Comparison of ENCODE assay signal across 8 cellular contexts in the genomic region with DNA sequence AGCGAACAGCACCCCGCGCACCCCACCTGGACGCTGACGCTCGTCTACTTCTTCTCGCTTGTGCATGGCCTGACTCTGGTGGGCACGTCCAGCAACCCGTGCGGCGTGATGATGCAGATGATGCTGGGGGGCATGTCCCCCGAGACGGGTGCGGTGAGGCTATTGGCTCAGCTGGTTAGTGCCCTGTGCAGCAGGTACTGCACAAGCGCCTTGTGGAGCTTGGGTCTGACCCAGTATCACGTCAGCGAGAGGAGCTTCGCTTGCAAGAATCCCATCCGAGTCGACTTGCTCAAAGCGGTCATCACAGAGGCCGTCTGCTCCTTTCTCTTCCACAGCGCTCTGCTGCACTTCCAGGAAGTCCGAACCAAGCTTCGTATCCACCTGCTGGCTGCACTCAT. TPM values are rescaled to one million over a fixed set of nuclear protein-coding genes. Genes with fewer than 3 reads are reported as not detected.
DNase-seq lines count a peak whose midpoint lies in the region; ATAC-seq and TF ChIP-seq lines count a peak whose summit lies in the region.

No MANE protein-coding gene starts in this region.

- peak; percentile 63 for DNase-seq in activated effector memory CD4-positive, alpha-beta T cell treated with anti-CD3 and anti-CD28 coated beads, Interleukin-2, amount 50 U/mL, for 16 hours
- DNase-seq in activated effector memory CD4-positive, alpha-beta T cell treated with Interleukin-2 at 50 U/mL for 16 hours: no peak
- DNase-seq in T-helper 17 cell (no peak), epithelial cell of proximal tubule (ENCODE audit: low read depth) (no peak), upper lobe of right lung (no peak), ecto neural progenitor cell (ENCODE audit: low spot score) (no peak)

- H3K27me3 ChIP-seq in mononuclear cell (ENCODE audit: insufficient read depth, low read length) (no peaks in the 10 kb centered on the region), upper lobe of right lung (no peaks in the 10 kb centered on the region)

- H3K9me3 ChIP-seq in T-helper 17 cell (ENCODE audit: control insufficient read depth, low read length, poor library complexity, severe bottlenecking) (no peaks in the 10 kb centered on the region), mononuclear cell (ENCODE audit: low read depth, low read length) (no peaks in the 10 kb centered on the region), upper lobe of right lung (no peaks in the 10 kb centered on the region)

- TF ChIP-seq CTCF in epithelial cell of proximal tubule (conservative IDR thresholded peaks at IDR 0.05; ENCODE audit: low read depth, low read length) (peak; percentile 8), upper lobe of right lung (IDR thresholded peaks at IDR 0.05) (no peak)

- H3K4me3 Mint-ChIP-seq in T-helper 17 cell: peak overlapping the region; percentile 92

- intact Hi-C loops in upper lobe of right lung (cut with DNase I): no loop called here

- H3K27ac Mint-ChIP-seq in T-helper 17 cell: no peak overlapping the region

- H3K4me1 ChIP-seq in mononuclear cell (ENCODE audit: insufficient read depth, low read length) (peaks cover 14% of the 10 kb centered on the region), upper lobe of right lung (peaks cover 4% of the 10 kb centered on the region)

- peak; percentile 19 for ATAC-seq in HG03460 (IDR thresholded peaks at IDR 0.05; ENCODE audit: unreplicated experiment)
- ATAC-seq in T-helper 17 cell: peak; percentile 25
- ATAC-seq in upper lobe of right lung: peak; percentile 27

- H3K36me3 Mint-ChIP-seq in T-helper 17 cell (ENCODE audit: low read depth): no peaks in the 10 kb centered on the region

- peaks cover 14% of the 10 kb centered on the region for H3K4me1 Mint-ChIP-seq in T-helper 17 cell

- H3K27me3 Mint-ChIP-seq in T-helper 17 cell: peaks cover 17% of the 10 kb centered on the region

- H3K4me3 ChIP-seq in epithelial cell of proximal tubule (ENCODE audit: low read depth, low read length) (peak overlapping the region; percentile 66), mononuclear cell (ENCODE audit: low read length) (peak overlapping the region; percentile 47), upper lobe of right lung (peak overlapping the region; percentile 72)

- H3K27ac ChIP-seq in upper lobe of right lung: no peak overlapping the region

- no peaks in the 10 kb centered on the region for H3K36me3 ChIP-seq in upper lobe of right lung

RNA-seq across cellular contexts. Expression of gene AQP11, which starts 0.4 kb away (rescaled TPM):
- total RNA-seq in T-helper 17 cell (under 1 TPM in 1 of 2 donors, not detected in 1; 0.16 TPM), epithelial cell of proximal tubule (0.58 and 1.0 TPM in 2 replicates), mononuclear cell (0.10 TPM), upper lobe of right lung (0.61 TPM)

RNA-seq across cellular contexts. Expression of gene CLNS1A, which starts 47.4 kb away (rescaled TPM):
- total RNA-seq in T-helper 17 cell (10 to 100 TPM; 76.4 to 87.4 TPM), epithelial cell of proximal tubule (112 and 162 TPM in 2 replicates), mononuclear cell (135 TPM), upper lobe of right lung (64.5 TPM)
